Comparison of ENCODE assay signal across 10 cellular contexts in genomic region chr15:81297580-81298575, GRCh38.
A peak's percentile ranks its signal among the peaks of the same experiment; 100 is the strongest.
DNase-seq lines count a peak whose midpoint lies in the region; ATAC-seq and TF ChIP-seq lines count a peak whose summit lies in the region.
"Had no signal": no experiment of that assay in that cellular context is flagged by ENCODE, and none has a peak within 500 bp of the region (broad histone marks: within the 10 kb centered on the region; RNA-seq: fewer than 3 reads in every experiment).

No MANE protein-coding gene starts in this region.

- H3K79me2 ChIP-seq in OCI-LY1 (ENCODE audit: insufficient read depth, low read length), result peaks cover 15% of the 10 kb centered on the region

- H3K9ac ChIP-seq in OCI-LY1 (ENCODE audit: low read length) (peak overlapping the region; percentile 77), rectal smooth muscle tissue (ENCODE audit: low read length) (peak overlapping the region; percentile 14)

- peak overlapping the region; percentile 89 for H3K4me2 ChIP-seq in OCI-LY1 (ENCODE audit: low read length)

- no peaks in the 10 kb centered on the region for H3K9me3 ChIP-seq in OCI-LY1 (ENCODE audit: low read length)
- H3K9me3 ChIP-seq: testis had no signal

- POLR2A ChIA-PET in HEK293T (lab: Yijun Ruan, JAX), result no interaction called here

- CTCF ChIA-PET in HEK293T (lab: Yijun Ruan, JAX), result no interaction called here

- H3F3A ChIP-seq in OCI-LY1 (ENCODE audit: insufficient read depth, low read length), result no peaks in the 10 kb centered on the region

- no peaks in the 10 kb centered on the region for H3K9me2 ChIP-seq in OCI-LY1 (ENCODE audit: low read depth, low read length)

- ATAC-seq in GM21367 (IDR thresholded peaks at IDR 0.05; ENCODE audit: unreplicated experiment), result no peak

- TF ChIP-seq CTCF in OCI-LY1 (IDR thresholded peaks at IDR 0.05; ENCODE audit: low read length), result no peak

- H3K4me3 ChIP-seq in GM08714 (ENCODE audit: low read length) (peak overlapping the region; percentile 73), OCI-LY1 (ENCODE audit: low read depth, low read length, poor library complexity, severe bottlenecking) (peak overlapping the region; percentile 68), rectal smooth muscle tissue (ENCODE audit: low read length) (peak overlapping the region; percentile 64)
- H3K4me3 ChIP-seq: testis had no signal

- peak in 6 of 61 donors; percentile 9 to 49 (median 36) for DNase-seq in caudate nucleus (lab: John Stamatoyannopoulos, UW)
- DNase-seq in cerebellar nuclear complex (lab: John Stamatoyannopoulos, UW), result no peak
- DNase-seq in HEK293T (ENCODE audit: extremely low spot score), result no peak
- DNase-seq in epidermal melanocyte (ENCODE audit: insufficient read length, low spot score), result no peak
- DNase-seq: NCI-H82, testis had no signal

- H3K27me3 ChIP-seq in OCI-LY1 (ENCODE audit: insufficient read depth, low read length), result no peaks in the 10 kb centered on the region
- no peaks in the 10 kb centered on the region for H3K27me3 ChIP-seq in rectal smooth muscle tissue (ENCODE audit: control insufficient read depth, insufficient read depth, low read length)
- H3K27me3 ChIP-seq: testis had no signal

- H4K20me1 ChIP-seq in OCI-LY1 (ENCODE audit: insufficient read depth, low read length), result no peaks in the 10 kb centered on the region

- H3K4me1 ChIP-seq in OCI-LY1 (ENCODE audit: insufficient read depth, low read length, severe bottlenecking), result peaks cover 99% of the 10 kb centered on the region
- no peaks in the 10 kb centered on the region for H3K4me1 ChIP-seq in rectal smooth muscle tissue (ENCODE audit: control insufficient read depth, insufficient read depth, low read length)
- H3K4me1 ChIP-seq: testis had no signal

- H3K36me3 ChIP-seq in OCI-LY1 (ENCODE audit: insufficient read depth, low read length) (peaks cover 38% of the 10 kb centered on the region; the same call in 1 of the 2 replicates), rectal smooth muscle tissue (ENCODE audit: control insufficient read depth, insufficient read depth, low read length) (peaks cover 2% of the 10 kb centered on the region)

- H3K27ac ChIP-seq in OCI-LY1 (ENCODE audit: low read depth, low read length, poor library complexity, severe bottlenecking) (peak overlapping the region; percentile 96), caudate nucleus (ENCODE audit: low read depth, low read length) (peak overlapping the region; percentile 65), rectal smooth muscle tissue (ENCODE audit: low read depth, low read length) (peak overlapping the region; percentile 27)
- H3K27ac ChIP-seq: testis had no signal

- H2AFZ ChIP-seq in OCI-LY1 (ENCODE audit: low read length), result no peak overlapping the region

TF ChIP-seq in HEK293T, 16 proteins besides CTCF, POLR2A, EP300 and RAD21:
- TF ChIP-seq FOXA1 (IDR thresholded peaks at IDR 0.05) (no peak), CTBP1 (IDR thresholded peaks at IDR 0.05; ENCODE audit: borderline replicate concordance) (no peak), ZNF384 (IDR thresholded peaks at IDR 0.05) (no peak), ELF4 (IDR thresholded peaks at IDR 0.05) (no peak), LEF1 (IDR thresholded peaks at IDR 0.05; ENCODE audit: borderline replicate concordance) (no peak), BHLHE40 (IDR thresholded peaks at IDR 0.05; ENCODE audit: borderline replicate concordance) (no peak), L3MBTL2 (conservative IDR thresholded peaks at IDR 0.05) (no peak), TARDBP (IDR thresholded peaks at IDR 0.05) (no peak), HDGF (IDR thresholded peaks at IDR 0.05; ENCODE audit: borderline replicate concordance) (no peak), SUZ12 (IDR thresholded peaks at IDR 0.05) (no peak), FOXM1 (IDR thresholded peaks at IDR 0.05; ENCODE audit: borderline replicate concordance) (no peak), PKNOX1 (IDR thresholded peaks at IDR 0.05) (no peak), FOXK2 (IDR thresholded peaks at IDR 0.05) (no peak), SP1 (IDR thresholded peaks at IDR 0.05) (no peak), NFRKB (IDR thresholded peaks at IDR 0.05) (no peak), ARNT (IDR thresholded peaks at IDR 0.05) (no peak)

Comparison
In these comparisons a context has a peak if more than half of its experiments do, and no peak if none do; other contexts are left out.
1. H3K27ac ChIP-seq: peak in every context shown above with its lines; median percentile 96 in OCI-LY1; 65 in caudate nucleus; 27 in rectal smooth muscle tissue.